33 cellular contexts compared by ENCODE assay signal in the genomic region with DNA sequence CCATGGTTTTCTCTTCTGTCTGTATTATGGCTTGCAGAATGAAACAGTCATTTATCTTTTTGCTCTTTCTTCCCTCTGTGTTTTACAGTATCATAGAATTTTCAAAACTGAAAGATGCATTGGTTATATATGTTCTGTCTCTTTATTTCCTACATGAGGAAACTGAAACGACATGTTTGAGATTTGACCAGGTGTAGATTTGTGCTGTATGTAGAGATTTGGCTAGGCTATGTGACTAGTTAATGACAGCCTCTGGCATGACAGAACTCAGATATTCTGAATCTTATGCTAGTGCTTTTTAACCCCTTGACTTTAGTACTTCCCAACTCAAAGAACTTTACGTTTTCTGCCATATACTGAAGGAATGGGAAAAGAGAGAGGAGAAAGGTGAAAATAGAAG.
"Had no signal": no experiment of that assay in that cellular context is flagged by ENCODE, and none has a peak within 500 bp of the region (broad histone marks: within the 10 kb centered on the region; RNA-seq: fewer than 3 reads in every experiment).

No MANE protein-coding gene starts in this region.

- DNase-seq: activated CD4-positive, alpha-beta memory T cell treated with anti-CD3 and anti-CD28 coated beads, Interleukin-2, amount 10 ng/mL, durations not matched to agents 7 days and 5 days; activated CD4-positive, alpha-beta T cell treated with anti-CD3 and anti-CD28 coated beads for 1 hour; activated CD4-positive, alpha-beta T cell treated with anti-CD3 and anti-CD28 coated beads for 48 hours; activated CD4-positive, CD25-positive, alpha-beta regulatory T cell; activated CD8-positive, alpha-beta memory T cell treated with anti-CD3 and anti-CD28 coated beads for 24 hours; activated CD8-positive, alpha-beta memory T cell treated with anti-CD3 and anti-CD28 coated beads, Interleukin-2, amount 10 ng/mL, durations not matched to agents 7 days and 5 days; activated CD8-positive, alpha-beta memory T cell treated with anti-CD3 and anti-CD28 coated beads, Interleukin-2, amount 50 U/mL, for 48 hours; activated effector memory CD4-positive, alpha-beta T cell treated with Interleukin-2 at 50 U/mL for 16 hours; activated naive CD4-positive, alpha-beta T cell treated with anti-CD3 and anti-CD28 coated beads, Interleukin-2, amount 10 ng/mL, durations not matched to agents 7 days and 5 days; activated naive CD8-positive, alpha-beta T cell treated with anti-CD3 and anti-CD28 coated beads, Interleukin-2, amount 50 U/mL, for 24 hours; activated T-cell treated with anti-CD3 and anti-CD28 coated beads, Interleukin-2, amount 50 U/mL, for 48 hours; anterior cingulate cortex; caudate nucleus; cerebellar nuclear complex; NCI-H1105; NCI-H1417 treated with DMSO at 0.1 percent for 48 hours; NCI-H1930; NCI-H2081 treated with DMSO at 0.1 percent for 48 hours; NCI-H226; NCI-H446 treated with DMSO at 0.1 percent for 48 hours; NCI-H524; NCI-H69; NK-92 treated with Interleukin-12 subunit alpha and Interleukin-12 subunit beta, amount 100 ng/mL, for 24 hours; PC-9; Right ventricle myocardium superior; SW 1271; T-helper 1 cell; T-helper 2 cell; T-helper 9 cell; WERI-Rb-1 had no signal

- FAIRE-seq: bronchial epithelial cell, RCC 7860 had no signal

- H3K36me3 ChIP-seq: WERI-Rb-1 had no signal

- H3K4me2 ChIP-seq: PC-9 had no signal

- H2AFZ ChIP-seq: PC-9 had no signal

- H3K4me3 ChIP-seq: PC-9 had no signal

- ATAC-seq: activated CD8-positive, alpha-beta memory T cell treated with anti-CD3 and anti-CD28 coated beads, Interleukin-2, amount 10 ng/mL, durations not matched to agents 7 days and 5 days; activated naive CD8-positive, alpha-beta T cell treated with anti-CD3 and anti-CD28 coated beads, Interleukin-2, amount 50 U/mL, for 24 hours had no signal

- H3K27ac ChIP-seq: PC-9, RWPE1, WERI-Rb-1 had no signal
